ENCODE assay signal across 26 cellular contexts in the genomic region with DNA sequence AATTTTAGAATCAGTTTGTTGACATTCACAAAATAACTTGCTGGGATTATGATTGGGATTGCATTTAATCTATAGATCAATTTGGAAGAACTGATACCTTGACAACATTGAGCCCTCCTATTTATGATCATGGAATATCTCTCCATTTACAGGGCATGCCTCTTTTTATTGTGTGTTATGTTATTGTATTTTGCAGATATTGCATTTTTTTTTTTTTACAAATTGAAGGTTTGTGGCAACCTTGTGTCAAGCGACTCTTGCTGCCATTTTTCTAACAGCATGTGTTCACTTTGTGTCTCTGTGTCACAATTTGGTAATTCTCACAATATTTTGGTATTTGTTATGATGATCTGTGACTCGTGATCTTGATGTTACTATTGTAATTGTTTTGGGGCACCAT. TPM values are rescaled to one million over a fixed set of nuclear protein-coding genes. Genes with fewer than 3 reads are reported as not detected.
DNase-seq lines count a peak whose midpoint lies in the region; ATAC-seq, FAIRE-seq and TF ChIP-seq lines count a peak whose summit lies in the region.
"Had no signal": no experiment of that assay in that cellular context is flagged by ENCODE, and none has a peak within 500 bp of the region (broad histone marks: within the 10 kb centered on the region; RNA-seq: fewer than 3 reads in every experiment).

No MANE protein-coding gene starts in this region.

- TF ChIP-seq RAD21 in A549 (conservative IDR thresholded peaks at IDR 0.05 in 1 of 2, IDR thresholded peaks at IDR 0.05 in 1 of 2) (no peak), K562 (CRISPR knock-in tag; conservative IDR thresholded peaks at IDR 0.05 in 1 of 2, IDR thresholded peaks at IDR 0.05 in 1 of 2) (no peak)

- H3K9ac ChIP-seq in K562 (ENCODE audit: insufficient read depth in 1 of 2, low read depth in 2 of 2, low read length in 2 of 2), result no peak overlapping the region
- H3K9ac ChIP-seq: BLaER1 had no signal

- no TSS peak for BruUV-seq in K562 (replicated peaks; lab: Mats Ljungman, UMichigan)

- no peaks in the 10 kb centered on the region for H4K20me1 ChIP-seq in K562 (replicated peaks; ENCODE audit: control insufficient read depth, insufficient read depth, low read length)
- H4K20me1 ChIP-seq: BLaER1 had no signal

- TF ChIP-seq EP300 in A549 (IDR thresholded peaks at IDR 0.05) (no peak), K562 (IDR thresholded peaks at IDR 0.05; ENCODE audit: low read length) (no peak)

- H3K4me3 ChIP-seq in A549, result no peak overlapping the region
- H3K4me3 ChIP-seq in K562, result no peak overlapping the region
- H3K4me3 ChIP-seq: BLaER1, GM12878 had no signal

- CTCF ChIA-PET in A549 (lab: Yijun Ruan, JAX), result no interaction called here
- CTCF ChIA-PET in K562 (lab: Yijun Ruan, JAX; ENCODE audit: low intra/inter-chr PET ratio), result no interaction called here

- in situ Hi-C loops in K562 (cut with MboI), result no loop called here

- H3K4me2 ChIP-seq in A549, result no peak overlapping the region
- no peak overlapping the region for H3K4me2 ChIP-seq in K562 (ENCODE audit: insufficient read depth, low read length)
- H3K4me2 ChIP-seq: BLaER1 had no signal

- DNase-seq in A549 (ENCODE audit: low read depth in 1 of 2, low spot score in 1 of 2), result no peak
- DNase-seq in K562 (ENCODE audit: extremely low read depth in 1 of 4, low spot score in 3 of 4), result no peak
- DNase-seq in urothelium cell line (ENCODE audit: low spot score), result no peak
- DNase-seq in SKM-1 treated with dmso at 0.1 percent for 144 hours (lab: John Stamatoyannopoulos, UW; ENCODE audit: unreplicated experiment), result no peak
- no peak for DNase-seq in NCI-H1105 (lab: John Stamatoyannopoulos, UW)
- DNase-seq: ACHN; BE2C; C1 segment of cervical spinal cord; CD4-positive, alpha-beta memory T cell; CD4-positive, CD25-positive, alpha-beta regulatory T cell; CD8-positive, alpha-beta memory T cell; COR-L47; DMS 273 treated with DMSO at 0.1 percent for 48 hours; DMS153; DMS53; DMS79; DND-41; EL; GDM1 had no signal

- H3K79me2 ChIP-seq in K562 (ENCODE audit: control insufficient read depth, insufficient read depth, low read length), result no peaks in the 10 kb centered on the region

- intact Hi-C loops in K562 (cut with micrococcal nuclease), result no loop called here

- H3K9me3 ChIP-seq in A549 (no peaks in the 10 kb centered on the region), K562 (replicated peaks; ENCODE audit: control insufficient read depth, insufficient read depth, low read depth, low read length) (no peaks in the 10 kb centered on the region)
- H3K9me3 ChIP-seq: BE2C had no signal

- FAIRE-seq in A549 (lab: Jason Lieb, UNC) (no peak), K562 (lab: Jason Lieb, UNC) (no peak), urothelium cell line (lab: Jason Lieb, UNC) (peak; percentile 50)
- FAIRE-seq: GM12878, GM19239 had no signal

- H3K27ac ChIP-seq in A549 (no peak overlapping the region), K562 (ENCODE audit: extremely low read depth, low read depth, low read length) (no peak overlapping the region)
- H3K27ac ChIP-seq: 22Rv1, BLaER1 had no signal

- peaks cover 14% of the 10 kb centered on the region; the same call in 2 of the 3 replicates for H3K36me3 ChIP-seq in K562 (ENCODE audit: control insufficient read depth, insufficient read depth, low read length)
- H3K36me3 ChIP-seq: BE2C, BLaER1 had no signal

- no peak for TF ChIP-seq POLR2A in A549 (IDR thresholded peaks at IDR 0.05; ENCODE audit: low read length)
- no peak for TF ChIP-seq POLR2A in K562 (conservative IDR thresholded peaks at IDR 0.05)

- no peaks in the 10 kb centered on the region for H3K9me1 ChIP-seq in K562 (ENCODE audit: control insufficient read depth, insufficient read depth, low read length)

- H3K27me3 ChIP-seq in K562 (ENCODE audit: control insufficient read depth in 2 of 2, insufficient read depth in 2 of 2, low read length in 2 of 2), result no peaks in the 10 kb centered on the region
- H3K27me3 ChIP-seq: BLaER1 had no signal

- 34% methylated on average over 2 of the region's 2 CpGs for WGBS in A549 (ENCODE audit: missing lambda C conversion rate)
- WGBS in K562 (ENCODE audit: insufficient coverage, low coverage, missing lambda C conversion rate), result 43% methylated on average over 2 of the region's 2 CpGs

- ATAC-seq in A549 (no peak), K562 (no peak)
- ATAC-seq: GM12878 had no signal

- H3K4me1 ChIP-seq in A549, result no peaks in the 10 kb centered on the region
- H3K4me1 ChIP-seq in K562 (replicated peaks in 1 of 2; ENCODE audit: control insufficient read depth in 2 of 2, insufficient read depth in 2 of 2, low read length in 2 of 2), result no peaks in the 10 kb centered on the region
- H3K4me1 ChIP-seq: BE2C, BLaER1 had no signal

- TF ChIP-seq CTCF in A549 (IDR thresholded peaks at IDR 0.05), result no peak
- no peak for TF ChIP-seq CTCF in K562 (IDR thresholded peaks at IDR 0.05 in 2 of 3, conservative IDR thresholded peaks at IDR 0.05 in 1 of 3; ENCODE audit: insufficient read depth in 2 of 3, low read depth in 1 of 3, low read length in 3 of 3)

- H2AFZ ChIP-seq in K562 (ENCODE audit: low read depth, low read length), result no peak overlapping the region

- POLR2A ChIA-PET in A549 (lab: Yijun Ruan, JAX), result no interaction called here
- POLR2A ChIA-PET in K562 (lab: Yijun Ruan, JAX), result interaction anchor here (1.0 to 1.4 kb wide), 2 partner anchors 11 to 14 kb away, joined by 3 to 4 read pairs; no protein-coding TSS in a partner anchor

TF ChIP-seq in A549, 52 proteins besides CTCF, POLR2A, EP300 and RAD21:
- TF ChIP-seq HOXB5 (CRISPR knock-in tag; IDR thresholded peaks at IDR 0.05), result no peak
- peak; percentile 66 for TF ChIP-seq MAFK (IDR thresholded peaks at IDR 0.05; ENCODE audit: partially characterized antibody)

TF ChIP-seq in K562, 482 proteins besides CTCF, POLR2A, EP300 and RAD21:
- TF ChIP-seq C11orf30 (IDR thresholded peaks at IDR 0.05; ENCODE audit: low read depth), result peak; percentile 55; the same call in 1 of the 2 replicates
- TF ChIP-seq MCM7 (IDR thresholded peaks at IDR 0.05), result no peak
- peak; percentile 84 for TF ChIP-seq ZNF316 (IDR thresholded peaks at IDR 0.05)
- peak; percentile 33; the same call in 1 of the 2 replicates for TF ChIP-seq MAFF (IDR thresholded peaks at IDR 0.05; ENCODE audit: low read length)
- TF ChIP-seq MAFG (tag; conservative IDR thresholded peaks at IDR 0.05), result peak; percentile 39; the same call in 1 of the 2 replicates
- TF ChIP-seq, protein P1, sequence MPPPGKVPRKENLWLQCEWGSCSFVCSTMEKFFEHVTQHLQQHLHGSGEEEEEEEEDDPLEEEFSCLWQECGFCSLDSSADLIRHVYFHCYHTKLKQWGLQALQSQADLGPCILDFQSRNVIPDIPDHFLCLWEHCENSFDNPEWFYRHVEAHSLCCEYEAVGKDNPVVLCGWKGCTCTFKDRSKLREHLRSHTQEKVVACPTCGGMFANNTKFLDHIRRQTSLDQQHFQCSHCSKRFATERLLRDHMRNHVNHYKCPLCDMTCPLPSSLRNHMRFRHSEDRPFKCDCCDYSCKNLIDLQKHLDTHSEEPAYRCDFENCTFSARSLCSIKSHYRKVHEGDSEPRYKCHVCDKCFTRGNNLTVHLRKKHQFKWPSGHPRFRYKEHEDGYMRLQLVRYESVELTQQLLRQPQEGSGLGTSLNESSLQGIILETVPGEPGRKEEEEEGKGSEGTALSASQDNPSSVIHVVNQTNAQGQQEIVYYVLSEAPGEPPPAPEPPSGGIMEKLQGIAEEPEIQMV (tag; conservative IDR thresholded peaks at IDR 0.05; ENCODE audit: low read depth), result no peak

RNA-seq across cellular contexts. Expression of gene EDARADD, which starts 46.3 kb away (rescaled TPM):
- polyA plus RNA-seq in A549 (2011; rRNA removed), result 5.8 and 7.2 TPM in 2 replicates
- 1.1 and 1.3 TPM in 2 replicates for polyA plus RNA-seq in A549 (2012; cell fraction: cytosol; rRNA removed)
- 0.73 and 0.95 TPM in 2 replicates for polyA plus RNA-seq in A549 (2012; cell fraction: nucleus; rRNA removed)
- polyA plus RNA-seq in A549 (2017; fragmentation: RNase III; extraction: RNeasy Plus Mini Kit Qiagen cat#74134 plus additional on column Dnase treatment), result 1.5 to 2.1 TPM (median 2.0 TPM) in 3 replicates
- polyA minus RNA-seq in A549 (2011; rRNA and poly(A)+ RNA removed), result 6.2 and 6.8 TPM in 2 replicates
- total RNA-seq in K562 (2011; cell fraction: chromatin; rRNA removed; ENCODE audit: low replicate concordance), result 1.1 and 4.5 TPM in 2 replicates
- 1.5 and 4.3 TPM in 2 replicates for total RNA-seq in K562 (2011; cell fraction: nucleolus; rRNA removed)
- total RNA-seq in K562 (2011; cell fraction: nucleoplasm; rRNA removed), result 3.6 and 4.0 TPM in 2 replicates
- total RNA-seq in K562 (2014; rRNA removed), result 20.6 and 23.1 TPM in 2 replicates
- total RNA-seq in K562 (2014; rRNA removed; fragmentation: Illumina TruSeq; extraction: Trizol), result 20.4 and 21.6 TPM in 2 replicates
- total RNA-seq in K562 (2015; rRNA removed; fragmentation: Illumina TruSeq; extraction: Trizol), result 29.3 and 32.2 TPM in 2 replicates
- total RNA-seq in K562 (2021), result 21.1 and 22.5 TPM in 2 replicates
- polyA plus RNA-seq in K562 (2011; rRNA removed), result 0.46 and 0.49 TPM in 2 replicates
- polyA plus RNA-seq in K562 (2011; cell fraction: cytosol; rRNA removed), result 0.25 and 0.43 TPM in 2 replicates
- polyA plus RNA-seq in K562 (2011; cell fraction: nucleus; rRNA removed), result 0.14 and 0.31 TPM in 2 replicates
- 20.5 and 30.0 TPM in 2 replicates for polyA plus RNA-seq in K562 (2012)
- polyA plus RNA-seq in K562 (2014; fragmentation: Illumina TruSeq; extraction: Trizol), result 31.1 and 32.4 TPM in 2 replicates
- polyA plus RNA-seq in K562 (2014; fragmentation: Nextera tagmentation; extraction: Ambion mirVana), result 1 to 10 TPM; 5.2 to 8.5 TPM
- polyA plus RNA-seq in K562 (2014; rRNA removed), result 17.8 and 21.5 TPM in 2 replicates
- polyA minus RNA-seq in K562 (2011; rRNA and poly(A)+ RNA removed), result 0.56 and 0.72 TPM in 2 replicates
- polyA minus RNA-seq in K562 (2011; cell fraction: cytosol; rRNA and poly(A)+ RNA removed), result 0.64 TPM in 1 of 2 replicates, not detected in the other
- 0.40 and 1.3 TPM in 2 replicates for polyA minus RNA-seq in K562 (2011; cell fraction: nucleus; rRNA and poly(A)+ RNA removed)
- total RNA-seq: A172 had no signal
- polyA plus RNA-seq: AG04450, CD14-positive monocyte had no signal

Comparison
In these comparisons a context has a peak if more than half of its experiments do, and no peak if none do; other contexts are left out.
1. Of the 35 proteins assayed by ChIP-seq in both K562 and A549: peak only in K562: none; only in A549: MAFK; in both: none; in neither: 34.